Comparison of ENCODE assay signal across 25 cellular contexts in genomic region chr2:70325875-70326274, GRCh38. TPM values are rescaled to one million over a fixed set of nuclear protein-coding genes. Genes with fewer than 3 reads are reported as not detected.
DNase-seq lines count a peak whose midpoint lies in the region; ATAC-seq, FAIRE-seq and TF ChIP-seq lines count a peak whose summit lies in the region.
"Had no signal": no experiment of that assay in that cellular context is flagged by ENCODE, and none has a peak within 500 bp of the region (broad histone marks: within the 10 kb centered on the region; RNA-seq: fewer than 3 reads in every experiment).

No MANE protein-coding gene starts in this region.

- H3K27me3 ChIP-seq in HepG2 (ENCODE audit: control insufficient read depth in 1 of 2, insufficient read depth in 2 of 2, low read length in 2 of 2) (peaks cover 0 to 17% of the 10 kb centered on the region in 2 experiments; a peak in 2 of 5 replicates), right lobe of liver (no peaks in the 10 kb centered on the region), GM12878 (replicated peaks in 1 of 2; ENCODE audit: control insufficient read depth in 2 of 2, insufficient read depth in 2 of 2, low read length in 1 of 2) (peaks cover 0 to 1% of the 10 kb centered on the region in 2 experiments; a peak in 1 of 4 replicates)
- H3K27me3 ChIP-seq: BE2C, BLaER1 had no signal

- H3K36me3 Mint-ChIP-seq in stimulated activated memory B cell treated with anti-CD40 and anti-IgM and Interleukin-4, amounts not matched to agents 10 μg/mL and 1 μg/mL and 100 μg/mL, for 72 hours, result no peaks in the 10 kb centered on the region
- H3K36me3 Mint-ChIP-seq: CD14-positive monocyte; CD4-positive, alpha-beta memory T cell; CD4-positive, CD25-positive, alpha-beta regulatory T cell; CD8-positive, alpha-beta memory T cell had no signal

- H4K20me1 ChIP-seq in HepG2 (ENCODE audit: insufficient read depth, low read length) (no peaks in the 10 kb centered on the region), GM12878 (ENCODE audit: control insufficient read depth, insufficient read depth) (no peaks in the 10 kb centered on the region)
- H4K20me1 ChIP-seq: BLaER1 had no signal

- H3K79me2 ChIP-seq in HepG2 (ENCODE audit: insufficient read depth, low read length) (no peaks in the 10 kb centered on the region), GM12878 (ENCODE audit: control insufficient read depth, insufficient read depth, low read length) (no peaks in the 10 kb centered on the region)

- no peak for FAIRE-seq in HepG2 (lab: Jason Lieb, UNC)
- FAIRE-seq in GM12878 (lab: Jason Lieb, UNC), result no peak
- FAIRE-seq: A204.1, GM12891, GM19239 had no signal

- TF ChIP-seq RAD21 in HepG2 (CRISPR knock-in tag; IDR thresholded peaks at IDR 0.05), result no peak
- TF ChIP-seq RAD21 in GM12878 (IDR thresholded peaks at IDR 0.05; ENCODE audit: insufficient read depth, low read depth, low read length), result no peak

- intact Hi-C loops in HepG2 (cut with micrococcal nuclease; ENCODE audit: unreplicated experiment), result no loop called here
- intact Hi-C loops in right lobe of liver (cut with DNase I), result no loop called here
- intact Hi-C loops in GM12878 (cut with micrococcal nuclease; ENCODE audit: unreplicated experiment), result no loop called here

- CTCF ChIA-PET in HepG2 (lab: Yijun Ruan, JAX; ENCODE audit: low intra/inter-chr PET ratio, low total read pairs), result no interaction called here
- CTCF ChIA-PET in GM12878 (lab: Yijun Ruan, JAX), result interaction anchor here (0.6 kb wide), 1 partner anchor 22 kb away, joined by 3 read pairs; no protein-coding TSS in a partner anchor

- ATAC-seq in HepG2 (no peak), right lobe of liver (no peak), GM12878 (no peak)
- no peak for ATAC-seq in stimulated activated memory B cell treated with anti-CD40 and anti-IgM and Interleukin-4, amounts not matched to agents 10 μg/mL and 1 μg/mL and 100 μg/mL, for 72 hours

- TF ChIP-seq CTCF in HepG2 (CRISPR knock-in tag; IDR thresholded peaks at IDR 0.05) (no peak), right lobe of liver (IDR thresholded peaks at IDR 0.05) (no peak), GM12878 (IDR thresholded peaks at IDR 0.05 in 2 of 3, conservative IDR thresholded peaks at IDR 0.05 in 1 of 3; ENCODE audit: control insufficient read depth in 2 of 3, extremely low read depth in 1 of 3, insufficient read depth in 1 of 3, low read depth in 3 of 3, low read length in 3 of 3) (no peak)

- H2AFZ ChIP-seq in HepG2 (ENCODE audit: low read length) (no peak overlapping the region), GM12878 (ENCODE audit: control insufficient read depth, low read depth, low read length) (no peak overlapping the region)

- POLR2A ChIA-PET in HepG2 (lab: Yijun Ruan, JAX) (no interaction called here), GM12878 (lab: Charles Lee) (no interaction called here)

- H3K9me3 ChIP-seq in HepG2 (ENCODE audit: low read length), result no peaks in the 10 kb centered on the region
- no peaks in the 10 kb centered on the region for H3K9me3 ChIP-seq in right lobe of liver
- no peaks in the 10 kb centered on the region for H3K9me3 ChIP-seq in GM12878 (replicated peaks; ENCODE audit: control insufficient read depth, insufficient read depth, low read length)
- H3K9me3 ChIP-seq: BE2C, BLaER1 had no signal

- H3K27me3 Mint-ChIP-seq in stimulated activated memory B cell treated with anti-CD40 and anti-IgM and Interleukin-4, amounts not matched to agents 10 μg/mL and 1 μg/mL and 100 μg/mL, for 72 hours, result peaks cover 20% of the 10 kb centered on the region

- H3K27ac Mint-ChIP-seq in stimulated activated memory B cell treated with anti-CD40 and anti-IgM and Interleukin-4, amounts not matched to agents 10 μg/mL and 1 μg/mL and 100 μg/mL, for 72 hours, result no peak overlapping the region
- H3K27ac Mint-ChIP-seq: CD14-positive monocyte; CD4-positive, alpha-beta memory T cell; CD4-positive, CD25-positive, alpha-beta regulatory T cell; CD8-positive, alpha-beta memory T cell had no signal

- no peak overlapping the region for H3K27ac ChIP-seq in HepG2 (ENCODE audit: extremely low read length, insufficient read depth, low read length)
- H3K27ac ChIP-seq in right lobe of liver, result no peak overlapping the region
- H3K27ac ChIP-seq in GM12878 (ENCODE audit: control insufficient read depth, insufficient read depth), result no peak overlapping the region
- H3K27ac ChIP-seq: BLaER1 had no signal

- H3K9ac ChIP-seq in HepG2 (ENCODE audit: insufficient read depth, low read depth, low read length) (no peak overlapping the region), GM12878 (ENCODE audit: control insufficient read depth, insufficient read depth, low read length) (no peak overlapping the region)
- H3K9ac ChIP-seq: BLaER1 had no signal

- H3K4me3 Mint-ChIP-seq in stimulated activated memory B cell treated with anti-CD40 and anti-IgM and Interleukin-4, amounts not matched to agents 10 μg/mL and 1 μg/mL and 100 μg/mL, for 72 hours, result no peak overlapping the region
- H3K4me3 Mint-ChIP-seq: CD14-positive monocyte; CD4-positive, alpha-beta memory T cell; CD4-positive, CD25-positive, alpha-beta regulatory T cell; CD8-positive, alpha-beta memory T cell had no signal

- H3K4me1 Mint-ChIP-seq in stimulated activated memory B cell treated with anti-CD40 and anti-IgM and Interleukin-4, amounts not matched to agents 10 μg/mL and 1 μg/mL and 100 μg/mL, for 72 hours, result no peaks in the 10 kb centered on the region
- H3K4me1 Mint-ChIP-seq: CD4-positive, alpha-beta memory T cell; CD4-positive, CD25-positive, alpha-beta regulatory T cell; CD8-positive, alpha-beta memory T cell had no signal

- TF ChIP-seq POLR2A in HepG2 (IDR thresholded peaks at IDR 0.05; ENCODE audit: insufficient read depth in 1 of 2, low read depth in 2 of 2, low read length in 2 of 2) (no peak), right lobe of liver (IDR thresholded peaks at IDR 0.05) (no peak), GM12878 (IDR thresholded peaks at IDR 0.05; ENCODE audit: low read depth, low read length) (no peak)

- RAD21 ChIA-PET in GM12878 (lab: Charles Lee; ENCODE audit: unreplicated experiment), result no interaction called here

- H3K4me2 ChIP-seq in HepG2 (ENCODE audit: low read depth, low read length) (no peak overlapping the region), GM12878 (ENCODE audit: control insufficient read depth, insufficient read depth) (no peak overlapping the region)
- H3K4me2 ChIP-seq: BLaER1 had no signal

- SMC1A ChIA-PET in GM12878 (lab: Charles Lee; ENCODE audit: uncharacterized antibody, unreplicated experiment), result interaction anchor here (0.8 kb wide), 1 partner anchor 347 kb away, joined by 3 read pairs; no protein-coding TSS in a partner anchor

- no peaks in the 10 kb centered on the region for H3K9me3 Mint-ChIP-seq in stimulated activated memory B cell treated with anti-CD40 and anti-IgM and Interleukin-4, amounts not matched to agents 10 μg/mL and 1 μg/mL and 100 μg/mL, for 72 hours
- H3K9me3 Mint-ChIP-seq: CD4-positive, alpha-beta memory T cell; CD4-positive, CD25-positive, alpha-beta regulatory T cell; CD8-positive, alpha-beta memory T cell had no signal

- H3K4me1 ChIP-seq in HepG2 (ENCODE audit: insufficient read depth, low read length), result peaks cover 20% of the 10 kb centered on the region
- no peaks in the 10 kb centered on the region for H3K4me1 ChIP-seq in right lobe of liver
- no peaks in the 10 kb centered on the region for H3K4me1 ChIP-seq in GM12878 (ENCODE audit: control insufficient read depth, insufficient read depth, low read length)
- H3K4me1 ChIP-seq: BE2C, BLaER1 had no signal

- DNase-seq in HepG2 (ENCODE audit: low spot score) (no peak), right lobe of liver (no peak), GM12878 (ENCODE audit: low read depth, low spot score) (no peak), NCI-H1105 treated with DMSO at 0.1 percent for 48 hours (lab: John Stamatoyannopoulos, UW) (no peak)
- DNase-seq: 8988T; ACHN; BE2C; C1 segment of cervical spinal cord; CD4-positive, alpha-beta memory T cell; CD4-positive, CD25-positive, alpha-beta regulatory T cell; CD8-positive, alpha-beta memory T cell; COR-L47; DMS 273 treated with DMSO at 0.1 percent for 48 hours; DMS153; DMS53; DMS79; DND-41; EL; GDM1 had no signal

- in situ Hi-C loops in HepG2 (cut with HindIII; ENCODE audit: extremely low pct_ligation_motif_present, low pct_unique_long_range_greater_than_20kb), result no loop called here
- in situ Hi-C loops in GM12878 (cut with MboI), result no loop called here

- BruUV-seq in HepG2 (replicated peaks; lab: Mats Ljungman, UMichigan), result no TSS peak
- no TSS peak for BruUV-seq in GM12878 (replicated peaks; lab: Mats Ljungman, UMichigan)

- H3K36me3 ChIP-seq in HepG2 (replicated peaks in 1 of 2; ENCODE audit: control insufficient read depth in 1 of 2, insufficient read depth in 2 of 2, low read length in 2 of 2), result no peaks in the 10 kb centered on the region
- no peaks in the 10 kb centered on the region for H3K36me3 ChIP-seq in right lobe of liver
- no peaks in the 10 kb centered on the region for H3K36me3 ChIP-seq in GM12878 (ENCODE audit: control insufficient read depth in 2 of 2, insufficient read depth in 2 of 2, low read length in 1 of 2)
- H3K36me3 ChIP-seq: BE2C, BLaER1 had no signal

- H3K4me3 ChIP-seq in HepG2 (replicated peaks in 1 of 3; ENCODE audit: insufficient read depth in 1 of 3, low read depth in 2 of 3, low read length in 3 of 3) (no peak overlapping the region), right lobe of liver (no peak overlapping the region), GM12878 (no peak overlapping the region)
- H3K4me3 ChIP-seq: BLaER1 had no signal

- TF ChIP-seq EP300 in HepG2 (IDR thresholded peaks at IDR 0.05; ENCODE audit: low read depth in 2 of 2, low read length in 2 of 2) (no peak), HepG2 (CRISPR knock-in tag; IDR thresholded peaks at IDR 0.05; ENCODE audit: borderline replicate concordance) (no peak), GM12878 (IDR thresholded peaks at IDR 0.05; ENCODE audit: borderline replicate concordance in 1 of 2, control insufficient read depth in 1 of 2, low read depth in 2 of 2, low read length in 2 of 2) (no peak)

- 23% methylated on average over 7 of the region's 7 CpGs for WGBS in HepG2 (ENCODE audit: low lambda C conversion rate)
- 84% methylated on average over 6 of the region's 7 CpGs for WGBS in right lobe of liver (ENCODE audit: insufficient coverage, low coverage, low lambda C conversion rate, missing lambda C conversion rate)
- WGBS in GM12878 (ENCODE audit: insufficient coverage, insufficient replicate concordance, low lambda C conversion rate, missing lambda C conversion rate), result 48% methylated on average over 7 of the region's 7 CpGs

RNA-seq across cellular contexts. Expression of gene FAM136A, which starts 24.0 kb away (rescaled TPM):
- 126 and 153 TPM in 2 replicates for total RNA-seq in HepG2 (2016; rRNA removed; fragmentation: Illumina TruSeq; extraction: Trizol)
- total RNA-seq in HepG2 (2016; cell fraction: cytosol; rRNA removed; fragmentation: Illumina TruSeq; extraction: Trizol; ENCODE audit: low read depth), result 63.6 and 77.0 TPM in 2 replicates
- 120 and 154 TPM in 2 replicates for total RNA-seq in HepG2 (2016; cell fraction: insoluble cytoplasmic fraction; rRNA removed; fragmentation: Illumina TruSeq; extraction: Trizol)
- total RNA-seq in HepG2 (2016; cell fraction: membrane; rRNA removed; fragmentation: Illumina TruSeq; extraction: Trizol), result 157 and 170 TPM in 2 replicates
- total RNA-seq in HepG2 (2016; cell fraction: nucleus; rRNA removed; fragmentation: Illumina TruSeq; extraction: Trizol), result 61.1 and 69.7 TPM in 2 replicates
- 73.8 and 77.8 TPM in 2 replicates for polyA plus RNA-seq in HepG2 (2011; rRNA removed)
- 51.0 and 55.6 TPM in 2 replicates for polyA plus RNA-seq in HepG2 (2011; cell fraction: cytosol; rRNA removed)
- polyA plus RNA-seq in HepG2 (2011; cell fraction: nucleus; rRNA removed), result 83.7 and 101 TPM in 2 replicates
- polyA plus RNA-seq in HepG2 (2012), result 71.9 and 87.6 TPM in 2 replicates
- 83.2 and 122 TPM in 2 replicates for polyA plus RNA-seq in HepG2 (2016; cell fraction: cytosol; fragmentation: Illumina TruSeq; extraction: Trizol; ENCODE audit: low read depth)
- polyA plus RNA-seq in HepG2 (2016; cell fraction: insoluble cytoplasmic fraction; fragmentation: Illumina TruSeq; extraction: Trizol; ENCODE audit: low read depth), result 175 and 182 TPM in 2 replicates
- polyA plus RNA-seq in HepG2 (2016; cell fraction: membrane; fragmentation: Illumina TruSeq; extraction: Trizol; ENCODE audit: low read depth), result 155 and 176 TPM in 2 replicates
- 124 and 130 TPM in 2 replicates for polyA plus RNA-seq in HepG2 (2016; cell fraction: nucleus; fragmentation: Illumina TruSeq; extraction: Trizol; ENCODE audit: insufficient read depth, low read depth)
- 30.2 and 39.4 TPM in 2 replicates for polyA minus RNA-seq in HepG2 (2011; rRNA and poly(A)+ RNA removed; ENCODE audit: low replicate concordance)
- polyA minus RNA-seq in HepG2 (2011; cell fraction: cytosol; rRNA and poly(A)+ RNA removed), result 19.9 and 21.4 TPM in 2 replicates
- polyA minus RNA-seq in HepG2 (2011; cell fraction: nucleus; rRNA and poly(A)+ RNA removed), result 28.0 and 29.5 TPM in 2 replicates
- 10 to 100 TPM; 18.6 to 31.6 (median 21.1) TPM for total RNA-seq in right lobe of liver
- total RNA-seq in GM12878 (2013; cell fraction: nucleolus; rRNA removed), result 35.4 and 39.1 TPM in 2 replicates
- total RNA-seq in GM12878 (2014; rRNA removed), result 69.3 and 80.0 TPM in 2 replicates
- 82.2 and 91.8 TPM in 2 replicates for total RNA-seq in GM12878 (2014; rRNA removed; fragmentation: Illumina TruSeq; extraction: Trizol)
- 75.9 and 81.8 TPM in 2 replicates for total RNA-seq in GM12878 (2021)
- polyA plus RNA-seq in GM12878 (2011; ENCODE audit: low read depth), result 43.5 TPM
- polyA plus RNA-seq in GM12878 (2011; rRNA removed), result 89.7 and 108 TPM in 2 replicates
- 51.1 and 61.6 TPM in 2 replicates for polyA plus RNA-seq in GM12878 (2011; cell fraction: cytosol; rRNA removed)
- 54.0 and 72.2 TPM in 2 replicates for polyA plus RNA-seq in GM12878 (2011; cell fraction: nucleus; rRNA removed)
- 52.2 and 55.8 TPM in 2 replicates for polyA plus RNA-seq in GM12878 (2012)
- 109 and 125 TPM in 2 replicates for polyA plus RNA-seq in GM12878 (2014; fragmentation: Illumina TruSeq; extraction: Trizol)
- 100 to 1,000 TPM; 128 to 134 TPM for polyA plus RNA-seq in GM12878 (2014; fragmentation: Nextera tagmentation; extraction: Ambion mirVana)
- polyA plus RNA-seq in GM12878 (2014; rRNA removed), result 93.7 and 106 TPM in 2 replicates
- 100 to 1,000 TPM; 164 to 173 TPM for polyA plus RNA-seq in GM12878 (2016; fragmentation: Nextera tagmentation; extraction: Ambion mirVana)
- 27.0 and 29.6 TPM in 2 replicates for polyA minus RNA-seq in GM12878 (2011; rRNA and poly(A)+ RNA removed)
- polyA minus RNA-seq in GM12878 (2011; cell fraction: cytosol; rRNA and poly(A)+ RNA removed), result 17.5 and 18.0 TPM in 2 replicates
- 12.1 and 16.2 TPM in 2 replicates for polyA minus RNA-seq in GM12878 (2011; cell fraction: nucleus; rRNA and poly(A)+ RNA removed)

RNA-seq across cellular contexts. Expression of gene SNRPG, which starts 32.3 kb away (rescaled TPM):
- total RNA-seq in HepG2 (2016; rRNA removed; fragmentation: Illumina TruSeq; extraction: Trizol) (484 and 618 TPM in 2 replicates), right lobe of liver (10 to 100 TPM; 38.7 to 96.6 (median 60.8) TPM), GM12878 (2014; rRNA removed) (260 and 377 TPM in 2 replicates), GM12878 (2014; rRNA removed; fragmentation: Illumina TruSeq; extraction: Trizol) (341 and 344 TPM in 2 replicates), GM12878 (2021) (292 and 308 TPM in 2 replicates)
- 179 and 199 TPM in 2 replicates for total RNA-seq in HepG2 (2016; cell fraction: cytosol; rRNA removed; fragmentation: Illumina TruSeq; extraction: Trizol; ENCODE audit: low read depth)
- total RNA-seq in HepG2 (2016; cell fraction: insoluble cytoplasmic fraction; rRNA removed; fragmentation: Illumina TruSeq; extraction: Trizol), result 477 and 694 TPM in 2 replicates
- 245 and 289 TPM in 2 replicates for total RNA-seq in HepG2 (2016; cell fraction: membrane; rRNA removed; fragmentation: Illumina TruSeq; extraction: Trizol)
- 175 and 190 TPM in 2 replicates for total RNA-seq in HepG2 (2016; cell fraction: nucleus; rRNA removed; fragmentation: Illumina TruSeq; extraction: Trizol)
- polyA plus RNA-seq in HepG2 (2011; rRNA removed) (163 and 221 TPM in 2 replicates), GM12878 (2011; rRNA removed) (340 and 642 TPM in 2 replicates), GM12878 (2014; fragmentation: Illumina TruSeq; extraction: Trizol) (419 and 429 TPM in 2 replicates), GM12878 (2014; fragmentation: Nextera tagmentation; extraction: Ambion mirVana) (1,000 to 10,000 TPM; 1,365 to 1,464 TPM), GM12878 (2014; rRNA removed) (572 and 773 TPM in 2 replicates), GM12878 (2016; fragmentation: Nextera tagmentation; extraction: Ambion mirVana) (1,000 to 10,000 TPM; 1,122 to 1,145 TPM)
- polyA plus RNA-seq in HepG2 (2011; cell fraction: cytosol; rRNA removed), result 79.5 and 124 TPM in 2 replicates
- polyA plus RNA-seq in HepG2 (2011; cell fraction: nucleus; rRNA removed), result 21.3 and 54.3 TPM in 2 replicates
- polyA plus RNA-seq in HepG2 (2012), result 258 and 453 TPM in 2 replicates
- polyA plus RNA-seq in HepG2 (2016; cell fraction: cytosol; fragmentation: Illumina TruSeq; extraction: Trizol; ENCODE audit: low read depth), result 184 and 222 TPM in 2 replicates
- polyA plus RNA-seq in HepG2 (2016; cell fraction: insoluble cytoplasmic fraction; fragmentation: Illumina TruSeq; extraction: Trizol; ENCODE audit: low read depth), result 589 and 668 TPM in 2 replicates
- polyA plus RNA-seq in HepG2 (2016; cell fraction: membrane; fragmentation: Illumina TruSeq; extraction: Trizol; ENCODE audit: low read depth), result 221 and 287 TPM in 2 replicates
- polyA plus RNA-seq in HepG2 (2016; cell fraction: nucleus; fragmentation: Illumina TruSeq; extraction: Trizol; ENCODE audit: insufficient read depth, low read depth), result 259 and 311 TPM in 2 replicates
- 2.7 and 11.1 TPM in 2 replicates for polyA minus RNA-seq in HepG2 (2011; rRNA and poly(A)+ RNA removed; ENCODE audit: low replicate concordance)
- 25.5 and 29.5 TPM in 2 replicates for polyA minus RNA-seq in HepG2 (2011; cell fraction: cytosol; rRNA and poly(A)+ RNA removed)
- polyA minus RNA-seq in HepG2 (2011; cell fraction: nucleus; rRNA and poly(A)+ RNA removed), result 33.7 and 41.6 TPM in 2 replicates
- total RNA-seq in GM12878 (2013; cell fraction: nucleolus; rRNA removed), result 37.3 and 39.5 TPM in 2 replicates
- polyA plus RNA-seq in GM12878 (2011; ENCODE audit: low read depth), result 69.6 TPM
- 130 and 161 TPM in 2 replicates for polyA plus RNA-seq in GM12878 (2011; cell fraction: cytosol; rRNA removed)
- polyA plus RNA-seq in GM12878 (2011; cell fraction: nucleus; rRNA removed), result 169 and 276 TPM in 2 replicates
- polyA plus RNA-seq in GM12878 (2012), result 212 and 265 TPM in 2 replicates
- polyA minus RNA-seq in GM12878 (2011; rRNA and poly(A)+ RNA removed), result 49.1 and 54.1 TPM in 2 replicates
- polyA minus RNA-seq in GM12878 (2011; cell fraction: cytosol; rRNA and poly(A)+ RNA removed), result 13.0 and 21.6 TPM in 2 replicates
- 12.0 and 21.0 TPM in 2 replicates for polyA minus RNA-seq in GM12878 (2011; cell fraction: nucleus; rRNA and poly(A)+ RNA removed)
